Comparison of ENCODE assay signal across 8 cellular contexts in genomic region chr20:38181207-38181693, GRCh38. TPM values are rescaled to one million over a fixed set of nuclear protein-coding genes. Genes with fewer than 3 reads are reported as not detected.
DNase-seq lines count a peak whose midpoint lies in the region; ATAC-seq and TF ChIP-seq lines count a peak whose summit lies in the region.

No MANE protein-coding gene starts in this region.

- no peaks in the 10 kb centered on the region for H3K27me3 Mint-ChIP-seq in chondrocyte (ENCODE audit: low read depth)
- peaks cover 13% of the 10 kb centered on the region for H3K27me3 Mint-ChIP-seq in stimulated activated naive CD8-positive, alpha-beta T cell treated with anti-CD3 and anti-CD28 coated beads, Interleukin-15, amount 100 ng/mL, for 72 hours

- no peak overlapping the region for H3K4me3 Mint-ChIP-seq in chondrocyte (ENCODE audit: unreplicated experiment)
- no peak overlapping the region for H3K4me3 Mint-ChIP-seq in stimulated activated naive CD8-positive, alpha-beta T cell treated with anti-CD3 and anti-CD28 coated beads, Interleukin-15, amount 100 ng/mL, for 72 hours

- DNase-seq in Daoy (ENCODE audit: low read depth), result peak; percentile 55
- no peak for DNase-seq in chondrocyte (ENCODE audit: low spot score)
- no peak for DNase-seq in stimulated activated naive CD4-positive, alpha-beta T cell (lab: John Stamatoyannopoulos, UW)
- no peak for DNase-seq in Right ventricle myocardium inferior (ENCODE audit: missing footprints)
- no peak for DNase-seq in stimulated activated naive CD8-positive, alpha-beta T cell treated with anti-CD3 and anti-CD28 coated beads, Interleukin-15, amount 100 ng/mL, for 72 hours
- DNase-seq in NCI-H2107 (lab: John Stamatoyannopoulos, UW), result no peak

- H3K4me1 Mint-ChIP-seq in chondrocyte (ENCODE audit: low read depth), result peaks cover 31% of the 10 kb centered on the region
- no peaks in the 10 kb centered on the region for H3K4me1 Mint-ChIP-seq in stimulated activated naive CD8-positive, alpha-beta T cell treated with anti-CD3 and anti-CD28 coated beads, Interleukin-15, amount 100 ng/mL, for 72 hours

- H3K9me3 Mint-ChIP-seq in chondrocyte (ENCODE audit: low read depth), result peaks cover 5% of the 10 kb centered on the region
- no peaks in the 10 kb centered on the region for H3K9me3 Mint-ChIP-seq in stimulated activated naive CD8-positive, alpha-beta T cell treated with anti-CD3 and anti-CD28 coated beads, Interleukin-15, amount 100 ng/mL, for 72 hours

- peak; percentile 72 for ATAC-seq in GM19395 (IDR thresholded peaks at IDR 0.05; ENCODE audit: unreplicated experiment)
- peak; percentile 80 for ATAC-seq in HG03196 (IDR thresholded peaks at IDR 0.05; ENCODE audit: unreplicated experiment)
- ATAC-seq in Right ventricle myocardium inferior, result no peak
- no peak for ATAC-seq in stimulated activated naive CD8-positive, alpha-beta T cell treated with anti-CD3 and anti-CD28 coated beads, Interleukin-15, amount 100 ng/mL, for 72 hours

- peak overlapping the region; percentile 56 for H3K27ac Mint-ChIP-seq in chondrocyte (ENCODE audit: unreplicated experiment)
- H3K27ac Mint-ChIP-seq in stimulated activated naive CD8-positive, alpha-beta T cell treated with anti-CD3 and anti-CD28 coated beads, Interleukin-15, amount 100 ng/mL, for 72 hours, result no peak overlapping the region

- TF ChIP-seq CTCF in chondrocyte (IDR thresholded peaks at IDR 0.05), result no peak

- H3K36me3 Mint-ChIP-seq in chondrocyte (ENCODE audit: low read depth), result no peaks in the 10 kb centered on the region

- intact Hi-C loops in Right ventricle myocardium inferior (cut with DNase I), result no loop called here

RNA-seq across cellular contexts. Expression of gene TGM2, which starts 16.2 kb away (rescaled TPM):
- 27.3 and 33.4 TPM in 2 replicates for total RNA-seq in Daoy (2014; rRNA removed; shearing (Covaris generic))
- total RNA-seq in chondrocyte, result 7.1 to 22.3 TPM (median 17.7 TPM) in 3 replicates
- total RNA-seq in Right ventricle myocardium inferior, result 581 TPM

Comparison
In these comparisons a context has a peak if more than half of its experiments do, and no peak if none do; other contexts are left out.
1. ATAC-seq: peak in GM19395 (single experiment) and HG03196 (single experiment); none in Right ventricle myocardium inferior (single experiment) and stimulated activated naive CD8-positive, alpha-beta T cell treated with anti-CD3 and anti-CD28 coated beads, Interleukin-15, amount 100 ng/mL, for 72 hours (single experiment).
2. RNA of gene TGM2, which starts 16.2 kb away (total RNA-seq): 581 TPM in Right ventricle myocardium inferior (single experiment); 27.3 to 33.4 TPM in Daoy and 7.1 to 22.3 TPM in chondrocyte; every median in the first group is over 10 times any median in the second.